ENCODE assay signal across 8 cellular contexts in genomic region chr9:113580041-113580953, GRCh38.
A peak's percentile ranks its signal among the peaks of the same experiment; 100 is the strongest.
DNase-seq lines count a peak whose midpoint lies in the region; ATAC-seq and TF ChIP-seq lines count a peak whose summit lies in the region.

No MANE protein-coding gene starts in this region.

- H3K4me3 Mint-ChIP-seq in activated CD4-positive, alpha-beta T cell treated with anti-CD3 and anti-CD28 coated beads for 36 hours = peak overlapping the region; percentile 81
- peak overlapping the region; percentile 82 to 92 (median 89) for H3K4me3 Mint-ChIP-seq in naive B cell

- H3K27me3 Mint-ChIP-seq in activated CD4-positive, alpha-beta T cell treated with anti-CD3 and anti-CD28 coated beads for 36 hours = no peaks in the 10 kb centered on the region
- H3K27me3 Mint-ChIP-seq in naive B cell = no peaks in the 10 kb centered on the region

- DNase-seq in HUDEP-2 (lab: John Stamatoyannopoulos, UW; ENCODE audit: unreplicated experiment in 76 of 76) (peak in 62 of 76 experiments; percentile 4 to 82 (median 56)), coronary artery (ENCODE audit: low spot score) (peak; percentile 95), naive B cell (peak; percentile 79), DMS53 (lab: John Stamatoyannopoulos, UW) (no peak), kidney glomerular epithelial cell (lab: John Stamatoyannopoulos, UW) (no peak), NCI-H187 treated with DMSO at 0.1 percent for 48 hours (lab: John Stamatoyannopoulos, UW) (no peak)
- peak; percentile 89 for DNase-seq in activated CD4-positive, alpha-beta T cell treated with anti-CD3 and anti-CD28 coated beads for 36 hours
- DNase-seq in stimulated activated naive CD4-positive, alpha-beta T cell treated with Interleukin-2 at 50 U/mL for 16 hours (lab: John Stamatoyannopoulos, UW) = peak; percentile 69

- peak overlapping the region; percentile 52 for H3K4me3 ChIP-seq in coronary artery

- peak overlapping the region; percentile 86 for H3K27ac Mint-ChIP-seq in activated CD4-positive, alpha-beta T cell treated with anti-CD3 and anti-CD28 coated beads for 36 hours
- H3K27ac Mint-ChIP-seq in naive B cell = peak overlapping the region; percentile 88 to 96 (median 95)

- POLR2A ChIA-PET in activated CD4-positive, alpha-beta T cell treated with anti-CD3 and anti-CD28 coated beads for 36 hours (lab: Charles Lee) = interaction anchor here (0.5 to 2.6 kb wide), 3 partner anchors 63 to 229 kb away, joined by 5 to 10 read pairs (median 6); partner anchors contain the start of genes C9orf43 and POLE3

- H3K27ac ChIP-seq in coronary artery = peak overlapping the region; percentile 90 to 95

- no peak for TF ChIP-seq CTCF in coronary artery (IDR thresholded peaks at IDR 0.05)

- no peaks in the 10 kb centered on the region for H3K9me3 Mint-ChIP-seq in activated CD4-positive, alpha-beta T cell treated with anti-CD3 and anti-CD28 coated beads for 36 hours (ENCODE audit: low read depth)
- H3K9me3 Mint-ChIP-seq in naive B cell = no peaks in the 10 kb centered on the region

- CTCF ChIA-PET in activated CD4-positive, alpha-beta T cell treated with anti-CD3 and anti-CD28 coated beads for 36 hours (lab: Charles Lee) = interaction anchor here (0.6 to 15.9 kb wide), 13 partner anchors 10 to 306 kb away, joined by 3 to 502 read pairs (median 4); no protein-coding TSS in a partner anchor

- intact Hi-C loops in activated CD4-positive, alpha-beta T cell treated with anti-CD3 and anti-CD28 coated beads for 36 hours (cut with DNase I, micrococcal nuclease) = loop anchor here (1.0 to 5.0 kb wide), 5 partner anchors 23 to 358 kb away; partner anchors contain the start of genes CDC26 (in 2 of the 2), FKBP15 (in 2 of the 2), PRPF4 (in 2 of the 2) and SLC31A1 (in 2 of the 2)

- peak; percentile 47 for ATAC-seq in activated CD4-positive, alpha-beta T cell treated with anti-CD3 and anti-CD28 coated beads for 36 hours
- peak; percentile 49 to 66 for ATAC-seq in naive B cell (ENCODE audit: low read depth in 2 of 2)

- H3K36me3 Mint-ChIP-seq in activated CD4-positive, alpha-beta T cell treated with anti-CD3 and anti-CD28 coated beads for 36 hours (ENCODE audit: low read depth) = peaks cover 37% of the 10 kb centered on the region
- H3K36me3 Mint-ChIP-seq in naive B cell = peaks cover 0 to 5% of the 10 kb centered on the region in 2 donors

- peaks cover 79% of the 10 kb centered on the region for H3K4me1 Mint-ChIP-seq in activated CD4-positive, alpha-beta T cell treated with anti-CD3 and anti-CD28 coated beads for 36 hours
- peaks cover 59 to 74% (median 71%) of the 10 kb centered on the region in 3 donors for H3K4me1 Mint-ChIP-seq in naive B cell

Comparison
In these comparisons a context has a peak if more than half of its experiments do, and no peak if none do; other contexts are left out.
1. DNase-seq: peak in HUDEP-2 (62 of 76), activated CD4-positive, alpha-beta T cell treated with anti-CD3 and anti-CD28 coated beads for 36 hours (single experiment), coronary artery (single experiment), naive B cell (single experiment) and stimulated activated naive CD4-positive, alpha-beta T cell treated with Interleukin-2 at 50 U/mL for 16 hours (single experiment); none in DMS53 (single experiment), kidney glomerular epithelial cell (single experiment) and NCI-H187 treated with DMSO at 0.1 percent for 48 hours (single experiment).